In genomic region chr3:134446800-134447199, GRCh38 we compare ENCODE assay signal across 19 cellular contexts. TPM values are rescaled to one million over a fixed set of nuclear protein-coding genes. Genes with fewer than 3 reads are reported as not detected.
A peak's percentile ranks its signal among the peaks of the same experiment; 100 is the strongest.
DNase-seq lines count a peak whose midpoint lies in the region; ATAC-seq and TF ChIP-seq lines count a peak whose summit lies in the region.
"Had no signal": no experiment of that assay in that cellular context is flagged by ENCODE, and none has a peak within 500 bp of the region (broad histone marks: within the 10 kb centered on the region; RNA-seq: fewer than 3 reads in every experiment).

No MANE protein-coding gene starts in this region.

- POLR2A ChIA-PET in MCF 10A (lab: Yijun Ruan, JAX), result interaction anchor here (0.9 to 3.4 kb wide), 7 partner anchors 10 to 246 kb away, joined by 3 to 25 read pairs (median 4); partner anchors contain the start of gene AMOTL2

- peaks cover 0 to 32% (median 20%) of the 10 kb centered on the region in 12 donors for H3K4me1 ChIP-seq in heart left ventricle
- H3K4me1 ChIP-seq in right atrium auricular region, result peaks cover 0 to 28% of the 10 kb centered on the region in 2 donors
- H3K4me1 ChIP-seq in ascending aorta, result peaks cover 0 to 13% of the 10 kb centered on the region in 2 donors
- H3K4me1 ChIP-seq: testis had no signal

- intact Hi-C loops in heart left ventricle (cut with DNase I), result loop anchor here in 2 of 10 donors (5.0 kb wide), 2 partner anchors 39 to 49 kb away; no protein-coding TSS in a partner anchor
- intact Hi-C loops in MCF 10A (cut with micrococcal nuclease), result no loop called here
- intact Hi-C loops in ascending aorta (cut with DNase I), result no loop called here

- ATAC-seq in heart left ventricle (peak in 3 of 4 donors; percentile 35 to 60 (median 44)), GM18909 (IDR thresholded peaks at IDR 0.05; ENCODE audit: poor library complexity, unreplicated experiment) (no peak), HG03280 (IDR thresholded peaks at IDR 0.05; ENCODE audit: unreplicated experiment) (no peak)
- ATAC-seq: activated naive CD8-positive, alpha-beta T cell treated with anti-CD3 and anti-CD28 coated beads, Interleukin-2, amount 50 U/mL, for 24 hours; natural killer cell; SK-N-SH treated with all-trans-retinoic acid at 6 μM for 48 hours had no signal

- H3K9me3 Mint-ChIP-seq in MCF 10A (ENCODE audit: unreplicated experiment), result peaks cover 9% of the 10 kb centered on the region

- peak overlapping the region; percentile 78 for H3K27ac Mint-ChIP-seq in MCF 10A (ENCODE audit: low read depth, unreplicated experiment)
- H3K27ac Mint-ChIP-seq: activated B cell treated with CpG ODN at 0.5 μM for 24 hours; activated naive CD8-positive, alpha-beta T cell treated with anti-CD3 and anti-CD28 coated beads, Interleukin-2, amount 50 U/mL, for 24 hours; natural killer cell had no signal

- H3K4me3 Mint-ChIP-seq in MCF 10A (ENCODE audit: unreplicated experiment), result peak overlapping the region; percentile 23
- H3K4me3 Mint-ChIP-seq: activated B cell treated with CpG ODN at 0.5 μM for 24 hours; activated naive CD8-positive, alpha-beta T cell treated with anti-CD3 and anti-CD28 coated beads, Interleukin-2, amount 50 U/mL, for 24 hours; natural killer cell had no signal

- H3K27me3 ChIP-seq in heart left ventricle (no peaks in the 10 kb centered on the region), right atrium auricular region (no peaks in the 10 kb centered on the region), ascending aorta (no peaks in the 10 kb centered on the region)
- H3K27me3 ChIP-seq: dorsolateral prefrontal cortex, right lobe of liver, testis had no signal

- no peak for TF ChIP-seq POLR2A in heart left ventricle (IDR thresholded peaks at IDR 0.05)

- TF ChIP-seq CTCF in heart left ventricle (IDR thresholded peaks at IDR 0.05), result no peak
- no peak for TF ChIP-seq CTCF in right atrium auricular region (IDR thresholded peaks at IDR 0.05)
- TF ChIP-seq CTCF in MCF 10A (IDR thresholded peaks at IDR 0.05; ENCODE audit: unreplicated experiment), result no peak
- TF ChIP-seq CTCF in ascending aorta (IDR thresholded peaks at IDR 0.05), result no peak

- H3K36me3 ChIP-seq in heart left ventricle (no peaks in the 10 kb centered on the region), right atrium auricular region (no peaks in the 10 kb centered on the region), ascending aorta (no peaks in the 10 kb centered on the region)
- H3K36me3 ChIP-seq: right lobe of liver had no signal

- DNase-seq in heart left ventricle (no peak), right atrium auricular region (ENCODE audit: low spot score) (no peak), MCF 10A (ENCODE audit: unreplicated experiment) (peak; percentile 68), iris pigment epithelial cell (ENCODE audit: low read depth) (peak; percentile 53), NCI-H1092 (lab: John Stamatoyannopoulos, UW) (no peak), ascending aorta (ENCODE audit: low spot score in 2 of 2) (no peak)
- DNase-seq: activated B cell treated with CpG ODN at 0.5 μM for 24 hours; activated naive CD8-positive, alpha-beta T cell treated with anti-CD3 and anti-CD28 coated beads, Interleukin-2, amount 50 U/mL, for 24 hours; DMS 273 treated with DMSO at 0.1 percent for 48 hours; dorsolateral prefrontal cortex; natural killer cell; NCI-H2107; NK-92 treated with Interleukin-12 subunit alpha and Interleukin-12 subunit beta, amount 100 ng/mL, for 24 hours; right lobe of liver; testis had no signal

- CTCF ChIA-PET in MCF 10A (lab: Yijun Ruan, JAX), result interaction anchor here (0.7 to 7.0 kb wide), 7 partner anchors 10 to 230 kb away, joined by 3 to 58 read pairs (median 5); no protein-coding TSS in a partner anchor

- H3K9me3 ChIP-seq in heart left ventricle (peaks cover 0 to 13% (median 0%) of the 10 kb centered on the region in 12 donors), right atrium auricular region (peaks cover 0 to 6% of the 10 kb centered on the region in 2 donors), ascending aorta (no peaks in the 10 kb centered on the region)
- H3K9me3 ChIP-seq: right lobe of liver, testis had no signal

- H3K4me1 Mint-ChIP-seq in MCF 10A (ENCODE audit: insufficient read depth, unreplicated experiment), result peaks cover 45% of the 10 kb centered on the region
- H3K4me1 Mint-ChIP-seq: activated B cell treated with CpG ODN at 0.5 μM for 24 hours; activated naive CD8-positive, alpha-beta T cell treated with anti-CD3 and anti-CD28 coated beads, Interleukin-2, amount 50 U/mL, for 24 hours; natural killer cell had no signal

- no peaks in the 10 kb centered on the region for H3K36me3 Mint-ChIP-seq in MCF 10A (ENCODE audit: insufficient read depth, unreplicated experiment)
- H3K36me3 Mint-ChIP-seq: natural killer cell had no signal

- H3K27ac ChIP-seq in heart left ventricle (peak overlapping the region in 1 of 12 donors; percentile 2), right atrium auricular region (no peak overlapping the region), ascending aorta (peak overlapping the region in 1 of 2 donors; percentile 21)
- H3K27ac ChIP-seq: dorsolateral prefrontal cortex, HL-60, right lobe of liver, testis had no signal

- 32 to 57% (median 40%) methylated on average over 3 of the region's 3 CpGs for WGBS in heart left ventricle, 4 donors

- H3K27me3 Mint-ChIP-seq in MCF 10A (ENCODE audit: insufficient read depth, unreplicated experiment), result no peaks in the 10 kb centered on the region

- BruUV-seq in MCF 10A (replicated peaks; lab: Mats Ljungman, UMichigan), result no TSS peak

- H3K4me3 ChIP-seq in heart left ventricle, result no peak overlapping the region
- no peak overlapping the region for H3K4me3 ChIP-seq in right atrium auricular region
- H3K4me3 ChIP-seq in ascending aorta, result no peak overlapping the region
- H3K4me3 ChIP-seq: dorsolateral prefrontal cortex, right lobe of liver, testis had no signal

RNA-seq across cellular contexts. Expression of gene ANAPC13, which starts 39.0 kb away (rescaled TPM):
- total RNA-seq in heart left ventricle (100 to 1,000 TPM in 1 of 9 donors, 10 to 100 TPM in 8; 53.4 to 109 (median 81.3) TPM), right atrium auricular region (100 to 1,000 TPM in 1 of 2 donors, 10 to 100 TPM in 1; 67.8 to 110 TPM), MCF 10A (2022) (61.5 and 78.4 TPM in 2 replicates), ascending aorta (17.0 TPM)
- polyA plus RNA-seq in heart left ventricle, result 10 to 100 TPM; 49.0 to 93.5 TPM

RNA-seq across cellular contexts. Expression of gene CEP63, which starts 39.1 kb away (rescaled TPM):
- total RNA-seq in heart left ventricle (10 to 100 TPM; 19.1 to 35.3 (median 30.3) TPM), right atrium auricular region (10 to 100 TPM; 16.1 to 27.8 TPM), MCF 10A (2022) (37.0 and 40.0 TPM in 2 replicates), ascending aorta (5.3 TPM)
- polyA plus RNA-seq in heart left ventricle, result 10 to 100 TPM; 27.0 to 27.2 TPM

Comparison
In these comparisons a context has a peak if more than half of its experiments do, and no peak if none do; other contexts are left out.
1. ATAC-seq: peak in heart left ventricle (3 of 4); none in GM18909 (single experiment) and HG03280 (single experiment).
2. DNase-seq: peak in MCF 10A (single experiment) and iris pigment epithelial cell (single experiment); none in heart left ventricle (0 of 5), right atrium auricular region (single experiment), NCI-H1092 (single experiment) and ascending aorta (0 of 2).